22 cellular contexts compared by ENCODE assay signal in the genomic region with DNA sequence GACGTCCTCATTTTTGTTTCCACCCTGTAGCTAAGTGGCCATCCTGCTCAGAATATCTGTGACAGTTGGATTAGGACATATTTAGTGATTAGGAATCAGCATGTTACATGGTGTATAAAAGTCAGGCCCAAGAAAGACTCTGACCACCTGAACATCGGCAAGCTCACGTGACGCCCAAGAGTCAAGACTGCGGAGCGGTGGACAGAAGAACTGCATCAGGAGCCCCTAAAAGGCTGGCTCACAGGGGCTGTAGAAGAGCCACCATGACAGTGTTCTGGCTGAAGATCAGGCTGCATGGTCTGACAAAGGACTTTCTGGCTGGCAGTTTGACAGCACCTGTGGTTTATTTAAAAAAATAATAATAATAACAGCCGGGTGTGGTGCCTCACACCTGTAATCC.
A peak's percentile ranks its signal among the peaks of the same experiment; 100 is the strongest.
DNase-seq lines count a peak whose midpoint lies in the region; ATAC-seq lines count a peak whose summit lies in the region.
"Had no signal": no experiment of that assay in that cellular context is flagged by ENCODE, and none has a peak within 500 bp of the region (broad histone marks: within the 10 kb centered on the region; RNA-seq: fewer than 3 reads in every experiment).

No MANE protein-coding gene starts in this region.

- no peak overlapping the region for H3K4me3 ChIP-seq in naive thymus-derived CD4-positive, alpha-beta T cell (ENCODE audit: low read length)
- H3K4me3 ChIP-seq: esophagus squamous epithelium, prostate gland, upper lobe of left lung had no signal

- peaks cover 8% of the 10 kb centered on the region for H3K9me3 Mint-ChIP-seq in activated CD8-positive, alpha-beta memory T cell treated with anti-CD3 and anti-CD28 coated beads, Interleukin-2, amount 10 ng/mL, durations not matched to agents 7 days and 5 days (ENCODE audit: low read depth)
- H3K9me3 Mint-ChIP-seq in naive thymus-derived CD4-positive, alpha-beta T cell: peaks cover 0 to 17% (median 7%) of the 10 kb centered on the region in 11 donors

- peak; percentile 27 for DNase-seq in cardiac septum (ENCODE audit: low spot score)
- no peak for DNase-seq in Right ventricle myocardium superior
- peak; percentile 34 for DNase-seq in activated CD8-positive, alpha-beta memory T cell treated with anti-CD3 and anti-CD28 coated beads, Interleukin-2, amount 10 ng/mL, durations not matched to agents 7 days and 5 days
- DNase-seq in left lobe of liver (ENCODE audit: low spot score): peak; percentile 29
- peak; percentile 26 for DNase-seq in ureter (ENCODE audit: low spot score)
- no peak for DNase-seq in naive thymus-derived CD4-positive, alpha-beta T cell
- DNase-seq in NCI-H187 (lab: John Stamatoyannopoulos, UW): no peak
- DNase-seq: caudate nucleus, DND-41, esophagus squamous epithelium, H7, left cardiac atrium, NCI-H1048, NCI-H1694, NCI-H524 treated with DMSO at 0.1 percent for 48 hours had no signal

- POLR2A ChIA-PET in naive thymus-derived CD4-positive, alpha-beta T cell (lab: Charles Lee): interaction anchor here (1.1 to 1.3 kb wide), 2 partner anchors 9 to 11 kb away, joined by 3 to 4 read pairs; no protein-coding TSS in a partner anchor

- no peak overlapping the region for H3K27ac ChIP-seq in naive thymus-derived CD4-positive, alpha-beta T cell (ENCODE audit: low read depth, low read length)
- H3K27ac ChIP-seq: neutrophil, upper lobe of left lung had no signal

- H3K27ac Mint-ChIP-seq in activated CD8-positive, alpha-beta memory T cell treated with anti-CD3 and anti-CD28 coated beads, Interleukin-2, amount 10 ng/mL, durations not matched to agents 7 days and 5 days: peak overlapping the region; percentile 79
- H3K27ac Mint-ChIP-seq in naive thymus-derived CD4-positive, alpha-beta T cell: peak overlapping the region in 1 of 9 donors; percentile 54
- H3K27ac Mint-ChIP-seq: memory B cell had no signal

- no peak overlapping the region for H3K4me3 Mint-ChIP-seq in activated CD8-positive, alpha-beta memory T cell treated with anti-CD3 and anti-CD28 coated beads, Interleukin-2, amount 10 ng/mL, durations not matched to agents 7 days and 5 days
- peak overlapping the region in 1 of 10 donors; percentile 45 for H3K4me3 Mint-ChIP-seq in naive thymus-derived CD4-positive, alpha-beta T cell
- H3K4me3 Mint-ChIP-seq: CD14-positive monocyte had no signal

- H3K27me3 Mint-ChIP-seq in activated CD8-positive, alpha-beta memory T cell treated with anti-CD3 and anti-CD28 coated beads, Interleukin-2, amount 10 ng/mL, durations not matched to agents 7 days and 5 days: no peaks in the 10 kb centered on the region
- H3K27me3 Mint-ChIP-seq in naive thymus-derived CD4-positive, alpha-beta T cell: no peaks in the 10 kb centered on the region
- H3K27me3 Mint-ChIP-seq: memory B cell had no signal

- no peak for ATAC-seq in Right ventricle myocardium superior (ENCODE audit: poor library complexity)
- no peak for ATAC-seq in activated CD8-positive, alpha-beta memory T cell treated with anti-CD3 and anti-CD28 coated beads, Interleukin-2, amount 10 ng/mL, durations not matched to agents 7 days and 5 days
- no peak for ATAC-seq in left lobe of liver
- no peak for ATAC-seq in naive thymus-derived CD4-positive, alpha-beta T cell
- ATAC-seq: activated naive CD4-positive, alpha-beta T cell treated with anti-CD3 and anti-CD28 coated beads, Interleukin-2, amount 50 U/mL, for 72 hours; left cardiac atrium; Right ventricle myocardium inferior had no signal

- peaks cover 16 to 25% of the 10 kb centered on the region in 2 donors for H3K4me1 ChIP-seq in naive thymus-derived CD4-positive, alpha-beta T cell (ENCODE audit: control insufficient read depth in 2 of 2, insufficient read depth in 2 of 2, low read length in 2 of 2)
- H3K4me1 ChIP-seq: prostate gland had no signal

- no peaks in the 10 kb centered on the region for H3K27me3 ChIP-seq in naive thymus-derived CD4-positive, alpha-beta T cell (ENCODE audit: control insufficient read depth in 2 of 2, insufficient read depth in 2 of 2, low read length in 2 of 2)
- H3K27me3 ChIP-seq: esophagus squamous epithelium, neutrophil, upper lobe of left lung had no signal

- intact Hi-C loops in cardiac septum (cut with DNase I) (no loop called here), Right ventricle myocardium superior (cut with DNase I) (no loop called here)
- intact Hi-C loops in naive thymus-derived CD4-positive, alpha-beta T cell (cut with micrococcal nuclease): loop anchor here in 1 of 2 donors (5.0 kb wide), 1 partner anchor 44 kb away; no protein-coding TSS in a partner anchor

- H3K36me3 Mint-ChIP-seq in activated CD8-positive, alpha-beta memory T cell treated with anti-CD3 and anti-CD28 coated beads, Interleukin-2, amount 10 ng/mL, durations not matched to agents 7 days and 5 days: peaks cover 29% of the 10 kb centered on the region
- peaks cover 0 to 35% (median 7%) of the 10 kb centered on the region in 5 donors for H3K36me3 Mint-ChIP-seq in naive thymus-derived CD4-positive, alpha-beta T cell

- peaks cover 71% of the 10 kb centered on the region for H3K4me1 Mint-ChIP-seq in activated CD8-positive, alpha-beta memory T cell treated with anti-CD3 and anti-CD28 coated beads, Interleukin-2, amount 10 ng/mL, durations not matched to agents 7 days and 5 days
- H3K4me1 Mint-ChIP-seq in naive thymus-derived CD4-positive, alpha-beta T cell: peaks cover 23 to 65% (median 33%) of the 10 kb centered on the region in 7 donors

- no peaks in the 10 kb centered on the region for H3K36me3 ChIP-seq in naive thymus-derived CD4-positive, alpha-beta T cell (ENCODE audit: control insufficient read depth in 2 of 3, insufficient read depth in 3 of 3, low read length in 3 of 3)
- H3K36me3 ChIP-seq: esophagus squamous epithelium, neutrophil, prostate gland, upper lobe of left lung had no signal

- peaks cover 0 to 3% (median 0%) of the 10 kb centered on the region in 3 experiments for H3K9me3 ChIP-seq in naive thymus-derived CD4-positive, alpha-beta T cell (ENCODE audit: control insufficient read depth in 2 of 3, low read length in 3 of 3)
- H3K9me3 ChIP-seq: neutrophil, prostate gland had no signal

- CTCF ChIA-PET in activated CD8-positive, alpha-beta memory T cell treated with anti-CD3 and anti-CD28 coated beads, Interleukin-2, amount 10 ng/mL, durations not matched to agents 7 days and 5 days (lab: Charles Lee): interaction anchor here (1.9 to 6.2 kb wide), 4 partner anchors 10 to 245 kb away, joined by 5 to 52 read pairs (median 17); no protein-coding TSS in a partner anchor
- CTCF ChIA-PET in naive thymus-derived CD4-positive, alpha-beta T cell (lab: Charles Lee): interaction anchor here (0.9 kb wide), 1 partner anchor 14 kb away, joined by 3 read pairs; no protein-coding TSS in a partner anchor

Comparison
In these comparisons a context has a peak if more than half of its experiments do, and no peak if none do; other contexts are left out.
1. DNase-seq: peak in cardiac septum (single experiment), activated CD8-positive, alpha-beta memory T cell treated with anti-CD3 and anti-CD28 coated beads, Interleukin-2, amount 10 ng/mL, durations not matched to agents 7 days and 5 days (single experiment), left lobe of liver (single experiment) and ureter (single experiment); none in Right ventricle myocardium superior (single experiment), naive thymus-derived CD4-positive, alpha-beta T cell (0 of 9) and NCI-H187 (0 of 2).